ENCODE assay signal across 8 cellular contexts in the genomic region with DNA sequence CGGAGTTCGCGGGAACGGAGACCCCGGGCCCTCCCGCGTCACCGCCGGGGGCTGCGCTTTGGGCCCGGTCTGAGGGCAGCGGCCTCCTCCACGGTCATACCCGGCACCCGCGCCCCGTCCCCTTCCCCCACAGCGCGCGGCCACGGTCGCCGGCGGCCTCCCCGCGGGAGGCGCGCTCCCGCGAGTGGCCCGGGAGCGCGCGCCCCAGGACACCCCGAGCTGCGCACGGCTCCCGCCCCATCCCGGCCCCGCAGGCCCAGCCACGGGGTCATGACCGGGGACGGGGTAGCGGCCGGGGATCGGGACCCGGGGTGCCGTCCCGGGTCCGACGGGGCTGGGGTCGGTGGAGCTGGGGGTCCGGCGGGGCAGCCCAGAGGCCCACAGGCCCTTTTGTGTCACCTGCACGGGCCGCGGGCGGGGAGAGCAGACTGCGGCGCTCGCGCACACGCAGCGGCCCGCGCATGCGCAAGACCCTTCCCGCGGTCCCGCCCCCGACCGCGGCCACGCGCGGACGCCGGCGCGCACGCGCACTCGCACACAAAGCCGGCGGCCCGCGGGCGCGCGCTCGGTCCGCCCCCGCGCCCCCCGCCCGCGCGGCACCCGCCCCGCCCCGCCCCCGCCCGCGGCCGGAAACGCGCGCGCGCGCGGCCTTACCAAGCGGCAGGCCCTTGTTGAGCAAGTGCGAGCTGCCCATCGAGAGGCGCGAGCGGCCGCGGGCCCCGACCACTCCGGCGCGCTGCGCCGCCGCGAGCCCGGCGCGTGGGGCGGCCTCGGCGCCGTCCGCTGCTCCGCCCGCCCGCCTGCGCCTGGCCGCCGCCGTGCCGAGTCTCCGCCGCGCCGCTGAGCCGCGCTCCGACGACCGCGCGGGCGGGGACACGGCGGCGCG. TPM values are rescaled to one million over a fixed set of nuclear protein-coding genes. Genes with fewer than 3 reads are reported as not detected.
A peak's percentile ranks its signal among the peaks of the same experiment; 100 is the strongest.
DNase-seq lines count a peak whose midpoint lies in the region; TF ChIP-seq lines count a peak whose summit lies in the region.

A gene (minus strand): TSS at position 869 of the 886 bp plus-strand sequence. CDS start 7,799 bp downstream, outside the sequence.

- no peak within 1 kb of the TSS for H2AK5ac ChIP-seq in H9 (ENCODE audit: insufficient read length, low read length)

- H3K27ac ChIP-seq in H9 (ENCODE audit: insufficient read length, low read depth, low read length) (no peak within 1 kb of the TSS), SK-N-SH (ENCODE audit: low read depth in 2 of 2, low read length in 1 of 2) (peak within 1 kb of the TSS; percentile 76 to 95), osteoblast (ENCODE audit: low read depth, low read length) (peak within 1 kb of the TSS; percentile 68), testis (peak within 1 kb of the TSS; percentile 92 to 95)

- TF ChIP-seq RAD21 in SK-N-SH (IDR thresholded peaks at IDR 0.05; ENCODE audit: low read length), result no peak

- no peaks in the 10 kb centered on the region for H3K27me3 ChIP-seq in GM06990 (replicated peaks; ENCODE audit: control insufficient read depth, insufficient read depth, low read length)
- H3K27me3 ChIP-seq in H9 (ENCODE audit: insufficient read depth, low read length), result no peaks in the 10 kb centered on the region
- H3K27me3 ChIP-seq in SK-N-SH (ENCODE audit: insufficient read depth), result no peaks in the 10 kb centered on the region
- no peaks in the 10 kb centered on the region for H3K27me3 ChIP-seq in osteoblast (ENCODE audit: insufficient read depth, low read length)
- no peaks in the 10 kb centered on the region for H3K27me3 ChIP-seq in testis

- peaks cover 26% of the 10 kb centered on the region for H3K9me3 ChIP-seq in H9 (ENCODE audit: control insufficient read depth, low read depth, low read length)
- H3K9me3 ChIP-seq in SK-N-SH, result peaks cover 3% of the 10 kb centered on the region; the same call in 1 of the 2 replicates
- peaks cover 7% of the 10 kb centered on the region for H3K9me3 ChIP-seq in osteoblast (ENCODE audit: low read depth, low read length)
- no peaks in the 10 kb centered on the region for H3K9me3 ChIP-seq in testis

- no peak within 1 kb of the TSS for H3K23ac ChIP-seq in H9 (ENCODE audit: insufficient read length, low read depth, low read length)

- no peak within 1 kb of the TSS for H4K8ac ChIP-seq in H9 (replicated peaks; ENCODE audit: insufficient read length, low read depth, low read length)

- peak within 1 kb of the TSS; percentile 15 for H3K18ac ChIP-seq in H9 (ENCODE audit: insufficient read length, low read depth, low read length)

- H3K4ac ChIP-seq in H9 (ENCODE audit: low read depth, low read length), result no peak within 1 kb of the TSS

- DNase-seq in GM06990 (ENCODE audit: extremely low read depth, insufficient read length) (peak; percentile 93), H9 (peak; percentile 69), M059J (ENCODE audit: low read depth) (peak; percentile 66), SK-N-SH (peak; percentile 100), glomerular endothelial cell (ENCODE audit: extremely low read depth, low read depth, low spot score) (no peak), osteoblast (ENCODE audit: insufficient read length, low spot score, missing footprints) (peak; percentile 100), testis (peak; percentile 79)
- DNase-seq in activated naive CD4-positive, alpha-beta T cell treated with anti-CD3 and anti-CD28 coated beads, Interleukin-2, amount 50 U/mL, for 16 hours, result peak; percentile 82

- H3K27ac Mint-ChIP-seq in H9, result peak within 1 kb of the TSS in 1 of 3 experiments; percentile 95; a peak in 1 of 7 replicates

- peak within 1 kb of the TSS; percentile 20 for H3K9ac ChIP-seq in H9 (ENCODE audit: extremely low read depth, insufficient read length, low read length)
- peak within 1 kb of the TSS; percentile 93 for H3K9ac ChIP-seq in SK-N-SH

- no peaks in the 10 kb centered on the region for H3F3A ChIP-seq in SK-N-SH (replicated peaks; ENCODE audit: insufficient read depth)

- H3K79me1 ChIP-seq in H9 (ENCODE audit: insufficient read depth, low read depth, low read length, poor library complexity, severe bottlenecking), result peaks cover 4% of the 10 kb centered on the region

- H3T11ph ChIP-seq in H9 (ENCODE audit: low read length), result no peak within 1 kb of the TSS

- no peak for TF ChIP-seq POLR2A in testis (IDR thresholded peaks at IDR 0.05)

- H4K20me1 ChIP-seq in H9 (ENCODE audit: control insufficient read depth, insufficient read depth, insufficient read length), result peaks cover 5% of the 10 kb centered on the region
- H4K20me1 ChIP-seq in SK-N-SH (ENCODE audit: insufficient read depth), result peaks cover 39% of the 10 kb centered on the region
- H4K20me1 ChIP-seq in osteoblast (ENCODE audit: insufficient read depth, low read length), result peaks cover 37% of the 10 kb centered on the region

- no peak within 1 kb of the TSS for H2BK20ac ChIP-seq in H9 (ENCODE audit: low read depth, low read length, poor library complexity, severe bottlenecking)

- no peaks in the 10 kb centered on the region; the same call in none of the 2 replicates for H3K36me3 ChIP-seq in GM06990 (ENCODE audit: control insufficient read depth, insufficient read depth, low read length)
- peaks cover 8 to 20% of the 10 kb centered on the region in 2 experiments for H3K36me3 ChIP-seq in SK-N-SH (replicated peaks in 1 of 2; ENCODE audit: control insufficient read depth in 1 of 2, insufficient read depth in 2 of 2, low read length in 1 of 2)
- peaks cover 7% of the 10 kb centered on the region for H3K36me3 ChIP-seq in osteoblast (ENCODE audit: insufficient read depth, low read length)
- no peaks in the 10 kb centered on the region for H3K36me3 ChIP-seq in testis (ENCODE audit: low read depth, missing control alignments)

- H3K9me2 ChIP-seq in SK-N-SH, result no peaks in the 10 kb centered on the region

- POLR2A ChIA-PET in SK-N-SH (lab: Yijun Ruan, JAX), result interaction anchor here (0.6 to 2.8 kb wide), 4 partner anchors 15 to 622 kb away, joined by 3 to 15 read pairs (median 6); a partner anchor contains a TSS

- no peak within 1 kb of the TSS for H4K91ac ChIP-seq in H9 (ENCODE audit: insufficient read length, low read depth, low read length)

- peak within 1 kb of the TSS; percentile 90 for H3K4me3 ChIP-seq in GM06990 (replicated peaks; ENCODE audit: low read depth, low read length)
- H3K4me3 ChIP-seq in SK-N-SH (ENCODE audit: low read depth in 2 of 2, low read length in 1 of 2), result peak within 1 kb of the TSS; percentile 83 to 91
- H3K4me3 ChIP-seq in osteoblast (ENCODE audit: insufficient read depth, low read length), result peak within 1 kb of the TSS; percentile 86
- peak within 1 kb of the TSS; percentile 88 to 89 for H3K4me3 ChIP-seq in testis

- no peak within 1 kb of the TSS for H3K56ac ChIP-seq in H9 (ENCODE audit: insufficient read length, low read depth, low read length)

- peak within 1 kb of the TSS; percentile 91 for H3K14ac ChIP-seq in H9 (ENCODE audit: insufficient read depth, low read length)

- WGBS in H9 (ENCODE audit: extremely low coverage, insufficient read length, low lambda C conversion rate), result no CpG with 5 or more reads among the region's 160 CpGs
- WGBS in SK-N-SH (ENCODE audit: low lambda C conversion rate), result 0% methylated on average over 8 of the region's 160 CpGs
- 1 to 2% methylated on average over 24 to 44 of the region's 160 CpGs for WGBS in testis, 2 donors

- peaks cover 32 to 38% of the 10 kb centered on the region in 2 experiments for H3K9me3 Mint-ChIP-seq in H9

- TF ChIP-seq CTCF in GM06990 (IDR thresholded peaks at IDR 0.05; ENCODE audit: insufficient read depth, low read length, poor library complexity, severe bottlenecking) (no peak), H9 (conservative IDR thresholded peaks at IDR 0.05) (no peak), SK-N-SH (IDR thresholded peaks at IDR 0.05) (no peak), osteoblast (IDR thresholded peaks at IDR 0.05; ENCODE audit: extremely low read depth, low read depth, low read length) (no peak), testis (IDR thresholded peaks at IDR 0.05) (no peak)

- peaks cover 40% of the 10 kb centered on the region; the same call in 1 of the 2 replicates for H3K79me2 ChIP-seq in H9 (ENCODE audit: insufficient read depth, low read length)
- H3K79me2 ChIP-seq in SK-N-SH (ENCODE audit: insufficient read depth), result peaks cover 56% of the 10 kb centered on the region
- peaks cover 56% of the 10 kb centered on the region for H3K79me2 ChIP-seq in osteoblast (ENCODE audit: insufficient read depth, low read length)

- no peak within 1 kb of the TSS for H2BK5ac ChIP-seq in H9 (ENCODE audit: insufficient read length, low read length)

- peak within 1 kb of the TSS; percentile 69 to 83 for H3K4me3 Mint-ChIP-seq in H9

- H2BK120ac ChIP-seq in H9 (ENCODE audit: low read depth, low read length, poor library complexity, severe bottlenecking), result no peak within 1 kb of the TSS

- peaks cover 7% of the 10 kb centered on the region for H3K23me2 ChIP-seq in H9 (ENCODE audit: insufficient read length, low read depth, low read length, poor library complexity, severe bottlenecking)

- intact Hi-C loops in testis (cut with DNase I; ENCODE audit: low total_unique reads), result loop anchor here (2.0 kb wide), 1 partner anchor 94 kb away; no protein-coding TSS in a partner anchor

- peaks cover 18% of the 10 kb centered on the region for H3K27me3 Mint-ChIP-seq in H9 (ENCODE audit: low read depth)

- H3K4me1 ChIP-seq in H9 (ENCODE audit: insufficient read depth, low read length) (no peaks in the 10 kb centered on the region), SK-N-SH (ENCODE audit: control insufficient read depth in 1 of 2, insufficient read depth in 2 of 2, low read depth in 1 of 2, low read length in 1 of 2) (peaks cover 10 to 36% of the 10 kb centered on the region in 2 experiments; a peak in 3 of 4 replicates), osteoblast (ENCODE audit: insufficient read depth, low read length) (peaks cover 24% of the 10 kb centered on the region), testis (peaks cover 45% of the 10 kb centered on the region)

- H3K4me2 ChIP-seq in H9 (ENCODE audit: insufficient read depth, insufficient read length, low read length), result peak within 1 kb of the TSS; percentile 60
- H3K4me2 ChIP-seq in SK-N-SH, result peak within 1 kb of the TSS; percentile 98
- peak within 1 kb of the TSS; percentile 90 for H3K4me2 ChIP-seq in osteoblast (ENCODE audit: insufficient read depth, low read length)

- H3K36me3 Mint-ChIP-seq in H9 (ENCODE audit: insufficient read depth in 1 of 3, low read depth in 3 of 3), result peaks cover 35 to 38% (median 35%) of the 10 kb centered on the region in 3 experiments

- CTCF ChIA-PET in SK-N-SH (lab: Yijun Ruan, JAX), result interaction anchor here (0.9 to 3.8 kb wide), 6 partner anchors 14 to 381 kb away, joined by 3 to 14 read pairs (median 4); no protein-coding TSS in a partner anchor

- no peak within 1 kb of the TSS for H2BK15ac ChIP-seq in H9 (ENCODE audit: low read depth, low read length)

- no peak within 1 kb of the TSS for H4K5ac ChIP-seq in H9 (ENCODE audit: insufficient read length, low read depth, low read length)

- peaks cover 7 to 11% of the 10 kb centered on the region in 2 experiments; a peak in 3 of 4 replicates for H3K4me1 Mint-ChIP-seq in H9

- TF ChIP-seq EP300 in SK-N-SH (IDR thresholded peaks at IDR 0.05; ENCODE audit: borderline replicate concordance in 1 of 2, low read depth in 1 of 2, low read length in 1 of 2), result no peak

- H2AFZ ChIP-seq in H9 (ENCODE audit: low read length), result no peak within 1 kb of the TSS
- H2AFZ ChIP-seq in SK-N-SH (ENCODE audit: low read depth), result peak within 1 kb of the TSS; percentile 84
- H2AFZ ChIP-seq in osteoblast (ENCODE audit: low read length), result peak within 1 kb of the TSS; percentile 88

- H2BK12ac ChIP-seq in H9 (ENCODE audit: insufficient read length, low read depth, low read length), result no peak within 1 kb of the TSS

RNA-seq across cellular contexts. Expression of the gene that starts here (rescaled TPM):
- total RNA-seq in H9 (2021) (128 and 136 TPM in 2 replicates), glomerular endothelial cell (170 and 171 TPM in 2 replicates), osteoblast (246 and 262 TPM in 2 replicates), testis (100 to 1,000 TPM; 240 to 245 TPM)
- total RNA-seq in M059J (2014; rRNA removed; shearing (Covaris generic)), result 101 and 166 TPM in 2 replicates
- polyA plus RNA-seq in SK-N-SH (2012; rRNA removed) (158 and 183 TPM in 2 replicates), testis (ENCODE audit: insufficient read depth, low read depth, low replicate concordance) (72.6 TPM)
- 73.8 and 122 TPM in 2 replicates for polyA plus RNA-seq in SK-N-SH (2012; cell fraction: cytosol; rRNA removed)
- polyA plus RNA-seq in SK-N-SH (2012; cell fraction: nucleus; rRNA removed), result 419 and 467 TPM in 2 replicates
